In genomic region chr10:99695761-99696160, GRCh38 we compare ENCODE assay signal across 2 cellular contexts.
TF ChIP-seq lines count a peak whose summit lies in the region.

No MANE protein-coding gene starts in this region.

TF ChIP-seq in liver, 16 proteins besides CTCF, POLR2A, EP300 and RAD21:
- TF ChIP-seq EGR1 (IDR thresholded peaks at IDR 0.05; ENCODE audit: low read depth in 2 of 2) (no peak), HNF4A (conservative IDR thresholded peaks at IDR 0.05) (peak in 1 of 2 donors; percentile 63), ATF3 (IDR thresholded peaks at IDR 0.05) (no peak), HNF4G (IDR thresholded peaks at IDR 0.05) (no peak), NR2F2 (IDR thresholded peaks at IDR 0.05) (no peak), FOXA1 (IDR thresholded peaks at IDR 0.05) (no peak), FOXA2 (IDR thresholded peaks at IDR 0.05) (no peak), YY1 (IDR thresholded peaks at IDR 0.05) (no peak), TAF1 (conservative IDR thresholded peaks at IDR 0.05) (no peak), RXRA (IDR thresholded peaks at IDR 0.05) (peak in 1 of 2 donors; percentile 76), SP1 (IDR thresholded peaks at IDR 0.05) (no peak), JUND (IDR thresholded peaks at IDR 0.05) (no peak), REST (IDR thresholded peaks at IDR 0.05) (peak; percentile 8)
- TF ChIP-seq, protein P1, sequence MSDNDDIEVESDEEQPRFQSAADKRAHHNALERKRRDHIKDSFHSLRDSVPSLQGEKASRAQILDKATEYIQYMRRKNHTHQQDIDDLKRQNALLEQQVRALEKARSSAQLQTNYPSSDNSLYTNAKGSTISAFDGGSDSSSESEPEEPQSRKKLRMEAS (IDR thresholded peaks at IDR 0.05) = no peak
- TF ChIP-seq, protein P2, sequence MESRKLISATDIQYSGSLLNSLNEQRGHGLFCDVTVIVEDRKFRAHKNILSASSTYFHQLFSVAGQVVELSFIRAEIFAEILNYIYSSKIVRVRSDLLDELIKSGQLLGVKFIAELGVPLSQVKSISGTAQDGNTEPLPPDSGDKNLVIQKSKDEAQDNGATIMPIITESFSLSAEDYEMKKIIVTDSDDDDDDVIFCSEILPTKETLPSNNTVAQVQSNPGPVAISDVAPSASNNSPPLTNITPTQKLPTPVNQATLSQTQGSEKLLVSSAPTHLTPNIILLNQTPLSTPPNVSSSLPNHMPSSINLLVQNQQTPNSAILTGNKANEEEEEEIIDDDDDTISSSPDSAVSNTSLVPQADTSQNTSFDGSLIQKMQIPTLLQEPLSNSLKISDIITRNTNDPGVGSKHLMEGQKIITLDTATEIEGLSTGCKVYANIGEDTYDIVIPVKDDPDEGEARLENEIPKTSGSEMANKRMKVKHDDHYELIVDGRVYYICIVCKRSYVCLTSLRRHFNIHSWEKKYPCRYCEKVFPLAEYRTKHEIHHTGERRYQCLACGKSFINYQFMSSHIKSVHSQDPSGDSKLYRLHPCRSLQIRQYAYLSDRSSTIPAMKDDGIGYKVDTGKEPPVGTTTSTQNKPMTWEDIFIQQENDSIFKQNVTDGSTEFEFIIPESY (IDR thresholded peaks at IDR 0.05) = no peak

TF ChIP-seq in HepG2, 621 proteins besides CTCF, POLR2A, EP300 and RAD21:
- no peak for TF ChIP-seq ZNF781 (CRISPR knock-in tag; IDR thresholded peaks at IDR 0.05; ENCODE audit: borderline replicate concordance, not compliant biosample characterization)
- TF ChIP-seq ZNF460 (CRISPR knock-in tag; IDR thresholded peaks at IDR 0.05; ENCODE audit: borderline replicate concordance) = no peak
- TF ChIP-seq KLF9 (CRISPR knock-in tag; IDR thresholded peaks at IDR 0.05; ENCODE audit: low read depth) = no peak
- TF ChIP-seq ZNF720 (CRISPR knock-in tag; IDR thresholded peaks at IDR 0.05) = no peak
- no peak for TF ChIP-seq ZNF30 (CRISPR knock-in tag; IDR thresholded peaks at IDR 0.05)
- TF ChIP-seq ELF3 (CRISPR knock-in tag; IDR thresholded peaks at IDR 0.05) = no peak
- TF ChIP-seq ZNF382 (CRISPR knock-in tag; IDR thresholded peaks at IDR 0.05; ENCODE audit: borderline replicate concordance) = no peak
- TF ChIP-seq REL (CRISPR knock-in tag; conservative IDR thresholded peaks at IDR 0.05) = no peak
- no peak for TF ChIP-seq ZSCAN22 (CRISPR knock-in tag; IDR thresholded peaks at IDR 0.05)
- TF ChIP-seq ZFP41 (CRISPR knock-in tag; IDR thresholded peaks at IDR 0.05; ENCODE audit: borderline replicate concordance) = no peak
- no peak for TF ChIP-seq ZEB1 (IDR thresholded peaks at IDR 0.05; ENCODE audit: insufficient replicate concordance, low read depth)
- TF ChIP-seq IRX3 (CRISPR knock-in tag; IDR thresholded peaks at IDR 0.05; ENCODE audit: borderline replicate concordance, low read depth) = no peak
- no peak for TF ChIP-seq AKAP8 (CRISPR knock-in tag; IDR thresholded peaks at IDR 0.05)
- no peak for TF ChIP-seq NFIC (IDR thresholded peaks at IDR 0.05; ENCODE audit: low read length)
- TF ChIP-seq ATAD3A (CRISPR knock-in tag; IDR thresholded peaks at IDR 0.05) = no peak
- TF ChIP-seq, protein P3, sequence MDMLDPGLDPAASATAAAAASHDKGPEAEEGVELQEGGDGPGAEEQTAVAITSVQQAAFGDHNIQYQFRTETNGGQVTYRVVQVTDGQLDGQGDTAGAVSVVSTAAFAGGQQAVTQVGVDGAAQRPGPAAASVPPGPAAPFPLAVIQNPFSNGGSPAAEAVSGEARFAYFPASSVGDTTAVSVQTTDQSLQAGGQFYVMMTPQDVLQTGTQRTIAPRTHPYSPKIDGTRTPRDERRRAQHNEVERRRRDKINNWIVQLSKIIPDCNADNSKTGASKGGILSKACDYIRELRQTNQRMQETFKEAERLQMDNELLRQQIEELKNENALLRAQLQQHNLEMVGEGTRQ (IDR thresholded peaks at IDR 0.05; ENCODE audit: low read depth, low read length) = no peak
- TF ChIP-seq, protein P3 (CRISPR knock-in tag; IDR thresholded peaks at IDR 0.05; ENCODE audit: borderline replicate concordance) = no peak
- no peak for TF ChIP-seq SP4 (CRISPR knock-in tag; IDR thresholded peaks at IDR 0.05)
